ENCODE assay signal across 8 cellular contexts in the genomic region with DNA sequence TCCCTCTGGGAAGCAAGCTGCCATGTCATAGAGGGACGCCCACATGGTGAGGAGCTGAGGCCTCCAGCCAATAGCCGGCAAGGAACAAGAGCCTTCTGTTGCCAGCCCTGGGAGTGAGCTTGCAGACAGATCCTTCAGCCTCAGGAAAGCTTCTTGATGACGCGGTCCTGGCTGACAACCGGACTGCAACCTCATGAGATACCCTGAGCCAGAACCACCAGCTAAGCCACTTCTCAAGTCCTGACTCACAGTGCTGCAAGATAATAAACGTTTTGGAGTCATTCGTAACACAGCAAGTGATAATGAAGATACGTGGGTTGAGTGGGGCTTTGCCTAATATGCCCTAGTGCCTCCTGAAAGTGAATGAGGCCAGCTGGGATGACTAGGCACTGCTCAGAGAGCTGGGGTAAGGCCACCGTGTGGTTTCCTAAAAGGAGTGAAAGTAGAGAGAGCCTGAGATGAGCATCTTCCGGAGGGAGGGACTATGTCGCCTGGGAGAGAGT. TPM values are rescaled to one million over a fixed set of nuclear protein-coding genes. Genes with fewer than 3 reads are reported as not detected.
A peak's percentile ranks its signal among the peaks of the same experiment; 100 is the strongest.
DNase-seq lines count a peak whose midpoint lies in the region; ATAC-seq and TF ChIP-seq lines count a peak whose summit lies in the region.

No MANE protein-coding gene starts in this region.

- H3K14ac ChIP-seq in IMR-90 (replicated peaks; ENCODE audit: low read depth, low read length), result peak overlapping the region; percentile 66

- H3K9ac ChIP-seq in IMR-90 (ENCODE audit: low read depth, low read length) (peak overlapping the region; percentile 7), skeletal muscle tissue (ENCODE audit: low read depth in 1 of 3, low read length in 3 of 3) (peak overlapping the region in 1 of 3 donors; percentile 27)

- peak overlapping the region; percentile 48; the same call in 1 of the 3 replicates for H2BK15ac ChIP-seq in IMR-90 (ENCODE audit: low read depth, low read length)

- no peaks in the 10 kb centered on the region for H3K9me3 ChIP-seq in IMR-90 (ENCODE audit: control insufficient read depth, insufficient read depth, low read length)
- H3K9me3 ChIP-seq in right cardiac atrium (ENCODE audit: control insufficient read depth, low read length), result no peaks in the 10 kb centered on the region
- no peaks in the 10 kb centered on the region for H3K9me3 ChIP-seq in skeletal muscle tissue (ENCODE audit: control insufficient read depth in 3 of 3, low read length in 3 of 3)

- peak overlapping the region; percentile 88 for H2BK120ac ChIP-seq in IMR-90 (ENCODE audit: low read depth, low read length)

- ATAC-seq in GM21528 (IDR thresholded peaks at IDR 0.05; ENCODE audit: low FRiP score, unreplicated experiment) (peak; percentile 94), IMR-90 (ENCODE audit: low read depth) (peak; percentile 99), right cardiac atrium (peak; percentile 96 to 97)

- H4K20me1 ChIP-seq in IMR-90 (ENCODE audit: insufficient read depth, low read length), result no peaks in the 10 kb centered on the region

- TF ChIP-seq POLR2A in IMR-90 (IDR thresholded peaks at IDR 0.05; ENCODE audit: low read depth, low read length), result 0 out of 2 replicates have a peak, but pooled peaks have one; percentile 33

- peak overlapping the region; percentile 85 for H2BK20ac ChIP-seq in IMR-90 (ENCODE audit: low read depth, low read length)

- H3K23ac ChIP-seq in IMR-90 (ENCODE audit: low read depth, low read length), result peak overlapping the region; percentile 61

- intact Hi-C loops in IMR-90 (cut with micrococcal nuclease) (no loop called here), right cardiac atrium (cut with DNase I) (no loop called here)

- TF ChIP-seq RAD21 in IMR-90 (IDR thresholded peaks at IDR 0.05; ENCODE audit: low read length), result peak; percentile 35; the same call in 1 of the 2 replicates

- peak overlapping the region; percentile 4 to 83; a peak in 3 of 4 replicates for H4K8ac ChIP-seq in IMR-90 (ENCODE audit: low read depth in 2 of 2, low read length in 2 of 2)

- peak overlapping the region; percentile 82 for H3K4ac ChIP-seq in IMR-90 (ENCODE audit: low read depth, low read length)

- peak overlapping the region; percentile 40; the same call in 1 of the 2 replicates for H3K27ac ChIP-seq in IMR-90 (ENCODE audit: insufficient read depth, low read length)
- H3K27ac ChIP-seq in right cardiac atrium (ENCODE audit: low read length), result peak overlapping the region; percentile 90
- peak overlapping the region; percentile 62 for H3K27ac ChIP-seq in skeletal muscle tissue (ENCODE audit: low read depth, low read length)

- no peaks in the 10 kb centered on the region for H3K79me1 ChIP-seq in IMR-90 (ENCODE audit: low read depth in 1 of 2, low read length in 2 of 2)

- H2AFZ ChIP-seq in IMR-90 (replicated peaks; ENCODE audit: low read length, poor library complexity), result peak overlapping the region; percentile 89

- H4K91ac ChIP-seq in IMR-90 (ENCODE audit: insufficient read depth, low read depth, low read length), result peak overlapping the region; percentile 67

- peak overlapping the region; percentile 43 for H3K18ac ChIP-seq in IMR-90 (ENCODE audit: low read depth, low read length)

- WGBS in IMR-90 (ENCODE audit: extremely low coverage in 2 of 2, insufficient read length in 1 of 2), 2 experiments, result 56% methylated on average over 4 of the region's 11 CpGs; no CpG with 5 or more reads in 1 of the 2 experiments
- 26% methylated on average over 11 of the region's 11 CpGs for WGBS in right cardiac atrium

- peak overlapping the region; percentile 74 for H3K4me2 ChIP-seq in IMR-90 (ENCODE audit: low read depth, low read length)

- peak overlapping the region; percentile 21 for H4K5ac ChIP-seq in IMR-90 (ENCODE audit: low read depth, low read length)

- in situ Hi-C loops in G401 (cut with HindIII; ENCODE audit: low sequenced_read_pairs) (no loop called here), IMR-90 (cut with MboI; ENCODE audit: low sequenced_read_pairs) (no loop called here)

- no peak for TF ChIP-seq CTCF in IMR-90 (conservative IDR thresholded peaks at IDR 0.05; ENCODE audit: low read depth, low read length)

- POLR2A ChIA-PET in IMR-90 (lab: Charles Lee; ENCODE audit: unreplicated experiment), result interaction anchor here (1.0 kb wide), 1 partner anchor 53 kb away, joined by 3 read pairs; no protein-coding TSS in a partner anchor

- H3K4me1 ChIP-seq in IMR-90 (ENCODE audit: control insufficient read depth, insufficient read depth, low read length) (peaks cover 10% of the 10 kb centered on the region), right cardiac atrium (ENCODE audit: control insufficient read depth, insufficient read depth, low read length) (peaks cover 5% of the 10 kb centered on the region), skeletal muscle tissue (ENCODE audit: control insufficient read depth in 3 of 3, insufficient read depth in 3 of 3, low read length in 3 of 3) (peaks cover 0 to 10% (median 0%) of the 10 kb centered on the region in 3 donors)

- CTCF ChIA-PET in IMR-90 (lab: Yijun Ruan, JAX), result interaction anchor here (0.6 to 1.8 kb wide), 5 partner anchors 12 to 1464 kb away, joined by 3 to 7 read pairs (median 3); no protein-coding TSS in a partner anchor

- no TSS peak for BruUV-seq in IMR-90 (replicated peaks; lab: Mats Ljungman, UMichigan)

- peak overlapping the region; percentile 41; the same call in 1 of the 2 replicates for H2AK5ac ChIP-seq in IMR-90 (ENCODE audit: low read depth, low read length)

- H3K9me1 ChIP-seq in IMR-90 (ENCODE audit: insufficient read depth, low read length), result no peaks in the 10 kb centered on the region; the same call in none of the 2 replicates

- no peaks in the 10 kb centered on the region for H3K27me3 ChIP-seq in IMR-90 (ENCODE audit: control insufficient read depth, insufficient read depth, low read length)
- H3K27me3 ChIP-seq in right cardiac atrium (ENCODE audit: control insufficient read depth, insufficient read depth), result no peaks in the 10 kb centered on the region
- no peaks in the 10 kb centered on the region for H3K27me3 ChIP-seq in skeletal muscle tissue (ENCODE audit: control insufficient read depth in 3 of 3, insufficient read depth in 3 of 3, low read length in 3 of 3)

- H3K4me3 ChIP-seq in IMR-90 (ENCODE audit: insufficient read depth, low read depth, low read length) (peak overlapping the region; percentile 22; the same call in 1 of the 2 replicates), right cardiac atrium (ENCODE audit: low read length) (no peak overlapping the region), skeletal muscle tissue (ENCODE audit: low read length in 3 of 3) (peak overlapping the region in 2 of 3 donors; percentile 28 to 56)

- H3K36me3 ChIP-seq in IMR-90 (ENCODE audit: control insufficient read depth, insufficient read depth, low read length) (no peaks in the 10 kb centered on the region), skeletal muscle tissue (ENCODE audit: control insufficient read depth in 3 of 3, insufficient read depth in 3 of 3, low read length in 3 of 3) (no peaks in the 10 kb centered on the region)

- DNase-seq in G401 (ENCODE audit: low spot score), result peak; percentile 99
- DNase-seq in IMR-90, result peak; percentile 100
- DNase-seq in amygdala (lab: John Stamatoyannopoulos, UW), result peak in 38 of 56 donors; percentile 8 to 75 (median 42)
- DNase-seq in right cardiac atrium, result peak; percentile 92 to 94 (median 93)
- DNase-seq in effector CD4-positive, alpha-beta T cell, result no peak
- no peak for DNase-seq in activated effector memory CD4-positive, alpha-beta T cell treated with Interleukin-2 at 50 U/mL for 16 hours

- peak overlapping the region; percentile 83 for H2AK9ac ChIP-seq in IMR-90 (replicated peaks; ENCODE audit: low read depth, low read length, poor library complexity)

- dilution Hi-C loops in IMR-90 (cut with HindIII; ENCODE audit: low sequenced_read_pairs, unreplicated experiment), result no loop called here

- H2BK5ac ChIP-seq in IMR-90 (ENCODE audit: low read depth, low read length, poor library complexity, severe bottlenecking), result peak overlapping the region; percentile 74

- H3K56ac ChIP-seq in IMR-90 (ENCODE audit: extremely low read depth, insufficient read depth, low read length), result no peak overlapping the region

TF ChIP-seq in IMR-90, 13 proteins besides CTCF, POLR2A, EP300 and RAD21 (continues in another document):
- 0 out of 2 replicates have a peak, but pooled peaks have one; percentile 23 for TF ChIP-seq MAZ (IDR thresholded peaks at IDR 0.05; ENCODE audit: borderline replicate concordance, low read depth, low read length)
- peak; percentile 95 for TF ChIP-seq NFE2L2 (IDR thresholded peaks at IDR 0.05; ENCODE audit: low read depth, low read length)
- TF ChIP-seq RCOR1 (IDR thresholded peaks at IDR 0.05; ENCODE audit: insufficient replicate concordance, low read length), result peak; percentile 78
- TF ChIP-seq, protein P1, sequence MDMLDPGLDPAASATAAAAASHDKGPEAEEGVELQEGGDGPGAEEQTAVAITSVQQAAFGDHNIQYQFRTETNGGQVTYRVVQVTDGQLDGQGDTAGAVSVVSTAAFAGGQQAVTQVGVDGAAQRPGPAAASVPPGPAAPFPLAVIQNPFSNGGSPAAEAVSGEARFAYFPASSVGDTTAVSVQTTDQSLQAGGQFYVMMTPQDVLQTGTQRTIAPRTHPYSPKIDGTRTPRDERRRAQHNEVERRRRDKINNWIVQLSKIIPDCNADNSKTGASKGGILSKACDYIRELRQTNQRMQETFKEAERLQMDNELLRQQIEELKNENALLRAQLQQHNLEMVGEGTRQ (IDR thresholded peaks at IDR 0.05; ENCODE audit: low read depth, low read length), result peak; percentile 58
- TF ChIP-seq RFX5 (IDR thresholded peaks at IDR 0.05; ENCODE audit: low read depth, low read length), result peak; percentile 65
- TF ChIP-seq FOS (IDR thresholded peaks at IDR 0.05; ENCODE audit: low read depth, low read length), result peak; percentile 87
- TF ChIP-seq BHLHE40 (IDR thresholded peaks at IDR 0.05; ENCODE audit: low read depth, low read length), result peak; percentile 86
- TF ChIP-seq, protein P2, sequence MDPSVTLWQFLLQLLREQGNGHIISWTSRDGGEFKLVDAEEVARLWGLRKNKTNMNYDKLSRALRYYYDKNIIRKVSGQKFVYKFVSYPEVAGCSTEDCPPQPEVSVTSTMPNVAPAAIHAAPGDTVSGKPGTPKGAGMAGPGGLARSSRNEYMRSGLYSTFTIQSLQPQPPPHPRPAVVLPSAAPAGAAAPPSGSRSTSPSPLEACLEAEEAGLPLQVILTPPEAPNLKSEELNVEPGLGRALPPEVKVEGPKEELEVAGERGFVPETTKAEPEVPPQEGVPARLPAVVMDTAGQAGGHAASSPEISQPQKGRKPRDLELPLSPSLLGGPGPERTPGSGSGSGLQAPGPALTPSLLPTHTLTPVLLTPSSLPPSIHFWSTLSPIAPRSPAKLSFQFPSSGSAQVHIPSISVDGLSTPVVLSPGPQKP (IDR thresholded peaks at IDR 0.05; ENCODE audit: borderline replicate concordance, low read depth, low read length), result no peak

RNA-seq across cellular contexts. Expression of a gene that starts 53.8 kb away (rescaled TPM):
- total RNA-seq in G401 (2014; rRNA removed; shearing (Covaris generic)), result not detected in 2 replicates
- total RNA-seq in IMR-90 (2012; rRNA removed), result 5.8 and 6.5 TPM in 2 replicates
- 16.3 and 16.4 TPM in 2 replicates for polyA plus RNA-seq in IMR-90 (2012; rRNA removed)
- polyA plus RNA-seq in IMR-90 (2012; cell fraction: cytosol; rRNA removed), result 11.1 and 18.4 TPM in 2 replicates
- polyA plus RNA-seq in IMR-90 (2012; cell fraction: nucleus; rRNA removed; ENCODE audit: low replicate concordance), result 78.4 and 95.1 TPM in 2 replicates
- 10 to 100 TPM in 1 of 4 donors, 1 to 10 TPM in 3; 5.3 to 10.8 (median 7.6) TPM for total RNA-seq in right cardiac atrium
- 7.9 TPM for polyA plus RNA-seq in right cardiac atrium
- total RNA-seq in skeletal muscle tissue, result 11.0 TPM

Comparison
In these comparisons a context has a peak if more than half of its experiments do, and no peak if none do; other contexts are left out.
1. DNase-seq: peak in G401 (single experiment), IMR-90 (single experiment), amygdala (38 of 56) and right cardiac atrium (3 of 3); none in effector CD4-positive, alpha-beta T cell (single experiment) and activated effector memory CD4-positive, alpha-beta T cell treated with Interleukin-2 at 50 U/mL for 16 hours (single experiment).
2. H3K27ac ChIP-seq: peak in every context shown above with its lines; median percentile 90 in right cardiac atrium; 62 in skeletal muscle tissue; 40 in IMR-90.
3. Peak in every context shown above with its lines, with median percentiles within 50 percentile points of each other: ATAC-seq.